In genomic region chr18:77059294-77059916, GRCh38 we compare ENCODE assay signal across 8 cellular contexts.
DNase-seq lines count a peak whose midpoint lies in the region; ATAC-seq and TF ChIP-seq lines count a peak whose summit lies in the region.

No MANE protein-coding gene starts in this region.

- no peak overlapping the region for H3K9ac ChIP-seq in Karpas-422 (ENCODE audit: low read length)

- TF ChIP-seq CTCF in endothelial cell (IDR thresholded peaks at IDR 0.05; ENCODE audit: unreplicated experiment) (peak; percentile 63), osteoblast (IDR thresholded peaks at IDR 0.05; ENCODE audit: extremely low read depth, low read depth, low read length) (peak; percentile 62)

- H3K27me3 Mint-ChIP-seq in activated CD4-positive, alpha-beta T cell treated with anti-CD3 and anti-CD28 coated beads, Interleukin-2, amount 10 ng/mL, durations not matched to agents 24 days and 14 days, result no peaks in the 10 kb centered on the region
- H3K27me3 Mint-ChIP-seq in endothelial cell (ENCODE audit: unreplicated experiment), result peaks cover 13% of the 10 kb centered on the region

- H3K27me3 ChIP-seq in Karpas-422 (ENCODE audit: low read length) (no peaks in the 10 kb centered on the region), osteoblast (ENCODE audit: insufficient read depth, low read length) (no peaks in the 10 kb centered on the region)

- no peaks in the 10 kb centered on the region for H3K9me3 Mint-ChIP-seq in activated CD4-positive, alpha-beta T cell treated with anti-CD3 and anti-CD28 coated beads, Interleukin-2, amount 10 ng/mL, durations not matched to agents 24 days and 14 days
- no peaks in the 10 kb centered on the region for H3K9me3 Mint-ChIP-seq in endothelial cell (ENCODE audit: unreplicated experiment)

- H2AFZ ChIP-seq in Karpas-422 (ENCODE audit: low read length), result no peak overlapping the region
- no peak overlapping the region for H2AFZ ChIP-seq in osteoblast (ENCODE audit: low read length)

- H3K9me3 ChIP-seq in Karpas-422 (ENCODE audit: low read length) (no peaks in the 10 kb centered on the region), osteoblast (ENCODE audit: low read depth, low read length) (no peaks in the 10 kb centered on the region)

- H3K27ac Mint-ChIP-seq in activated CD4-positive, alpha-beta T cell treated with anti-CD3 and anti-CD28 coated beads, Interleukin-2, amount 10 ng/mL, durations not matched to agents 24 days and 14 days, result peak overlapping the region; percentile 97
- no peak overlapping the region for H3K27ac Mint-ChIP-seq in endothelial cell (ENCODE audit: unreplicated experiment)

- peaks cover 10% of the 10 kb centered on the region; the same call in 1 of the 2 replicates for H3K36me3 ChIP-seq in Karpas-422 (ENCODE audit: insufficient read depth, low read length)
- no peaks in the 10 kb centered on the region for H3K36me3 ChIP-seq in osteoblast (ENCODE audit: insufficient read depth, low read length)

- H3K4me1 ChIP-seq in Karpas-422 (ENCODE audit: low read length), result peaks cover 64% of the 10 kb centered on the region
- peaks cover 18% of the 10 kb centered on the region for H3K4me1 ChIP-seq in osteoblast (ENCODE audit: insufficient read depth, low read length)

- DNase-seq in activated CD4-positive, alpha-beta T cell treated with anti-CD3 and anti-CD28 coated beads, Interleukin-2, amount 10 ng/mL, durations not matched to agents 24 days and 14 days, result peak; percentile 74
- DNase-seq in activated CD4-positive, alpha-beta T cell treated with anti-CD3 and anti-CD28 coated beads for 4 hours, result no peak
- DNase-seq in Karpas-422 (peak; percentile 95), SKM-1 (lab: John Stamatoyannopoulos, UW; ENCODE audit: unreplicated experiment) (peak; percentile 63), endothelial cell (ENCODE audit: low spot score) (peak; percentile 59), osteoblast (ENCODE audit: insufficient read length, low spot score, missing footprints) (peak; percentile 90), GM19240 (ENCODE audit: insufficient read length, low spot score) (no peak)

- ATAC-seq in HG02938 (IDR thresholded peaks at IDR 0.05; ENCODE audit: unreplicated experiment), result no peak

- no peak overlapping the region for H3K4me3 ChIP-seq in Karpas-422 (ENCODE audit: low read length)
- no peak overlapping the region for H3K4me3 ChIP-seq in osteoblast (ENCODE audit: insufficient read depth, low read length)

- H3K4me1 Mint-ChIP-seq in activated CD4-positive, alpha-beta T cell treated with anti-CD3 and anti-CD28 coated beads, Interleukin-2, amount 10 ng/mL, durations not matched to agents 24 days and 14 days, result peaks cover 81% of the 10 kb centered on the region
- peaks cover 27% of the 10 kb centered on the region for H3K4me1 Mint-ChIP-seq in endothelial cell (ENCODE audit: unreplicated experiment)

- intact Hi-C loops in activated CD4-positive, alpha-beta T cell treated with anti-CD3 and anti-CD28 coated beads, Interleukin-2, amount 10 ng/mL, durations not matched to agents 24 days and 14 days (cut with micrococcal nuclease), result loop anchor here (1.0 to 2.0 kb wide), 2 partner anchors 59 to 257 kb away; no protein-coding TSS in a partner anchor

- no peaks in the 10 kb centered on the region for H3K9me2 ChIP-seq in Karpas-422 (replicated peaks; ENCODE audit: insufficient read depth, low read length)

- H3K36me3 Mint-ChIP-seq in activated CD4-positive, alpha-beta T cell treated with anti-CD3 and anti-CD28 coated beads, Interleukin-2, amount 10 ng/mL, durations not matched to agents 24 days and 14 days (ENCODE audit: low read depth), result peaks cover 50% of the 10 kb centered on the region
- no peaks in the 10 kb centered on the region for H3K36me3 Mint-ChIP-seq in endothelial cell (ENCODE audit: low read depth, unreplicated experiment)

- H3K4me2 ChIP-seq in Karpas-422 (ENCODE audit: low read depth, low read length, poor library complexity, severe bottlenecking) (no peak overlapping the region), osteoblast (ENCODE audit: insufficient read depth, low read length) (no peak overlapping the region)

- H3K27ac ChIP-seq in Karpas-422 (ENCODE audit: low read length), result peak overlapping the region; percentile 43
- H3K27ac ChIP-seq in osteoblast (ENCODE audit: low read depth, low read length), result no peak overlapping the region

- no peaks in the 10 kb centered on the region for H4K20me1 ChIP-seq in Karpas-422 (ENCODE audit: insufficient read depth, low read depth, low read length)
- H4K20me1 ChIP-seq in osteoblast (ENCODE audit: insufficient read depth, low read length), result no peaks in the 10 kb centered on the region

- H3K79me2 ChIP-seq in Karpas-422 (ENCODE audit: low read length) (0 out of 2 replicates have a peak, but pooled peaks cover 3% of the 10 kb centered on the region), osteoblast (ENCODE audit: insufficient read depth, low read length) (no peaks in the 10 kb centered on the region)

- H3K4me3 Mint-ChIP-seq in activated CD4-positive, alpha-beta T cell treated with anti-CD3 and anti-CD28 coated beads, Interleukin-2, amount 10 ng/mL, durations not matched to agents 24 days and 14 days, result peak overlapping the region; percentile 36
- no peak overlapping the region for H3K4me3 Mint-ChIP-seq in endothelial cell (ENCODE audit: unreplicated experiment)

Comparison
In these comparisons a context has a peak if more than half of its experiments do, and no peak if none do; other contexts are left out.
1. DNase-seq: peak in activated CD4-positive, alpha-beta T cell treated with anti-CD3 and anti-CD28 coated beads, Interleukin-2, amount 10 ng/mL, durations not matched to agents 24 days and 14 days (single experiment), Karpas-422 (single experiment), SKM-1 (single experiment), endothelial cell (single experiment) and osteoblast (single experiment); none in activated CD4-positive, alpha-beta T cell treated with anti-CD3 and anti-CD28 coated beads for 4 hours (0 of 2) and GM19240 (single experiment).